Comparison of ENCODE assay signal across 14 cellular contexts in the genomic region with DNA sequence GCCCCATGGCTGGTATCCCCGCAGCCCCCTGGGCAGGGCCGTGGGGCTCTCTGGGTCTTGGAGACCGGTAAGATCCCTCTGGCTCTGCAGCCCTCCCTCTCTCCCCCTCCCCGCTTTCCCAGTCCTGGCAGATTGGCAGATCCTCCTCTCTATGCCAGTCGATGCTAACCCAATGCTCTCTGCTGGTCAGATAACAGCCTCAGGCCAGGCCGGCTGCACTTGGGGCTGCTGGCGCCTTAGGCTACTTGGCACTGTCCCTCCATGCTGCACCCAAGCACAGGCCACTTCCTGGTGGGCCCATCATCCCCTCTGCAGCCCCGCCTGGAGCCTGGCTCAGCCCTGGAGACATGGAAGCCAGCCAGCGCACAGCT.
DNase-seq lines count a peak whose midpoint lies in the region; ATAC-seq and TF ChIP-seq lines count a peak whose summit lies in the region.
"Had no signal": no experiment of that assay in that cellular context is flagged by ENCODE, and none has a peak within 500 bp of the region (broad histone marks: within the 10 kb centered on the region; RNA-seq: fewer than 3 reads in every experiment).

No MANE protein-coding gene starts in this region.

- H3K9me3 Mint-ChIP-seq in neural progenitor cell: no peaks in the 10 kb centered on the region
- no peaks in the 10 kb centered on the region for H3K9me3 Mint-ChIP-seq in natural killer cell
- H3K9me3 Mint-ChIP-seq: CD14-positive monocyte; CD8-positive, alpha-beta T cell had no signal

- H3K4me3 Mint-ChIP-seq in neural progenitor cell (no peak overlapping the region), natural killer cell (no peak overlapping the region)
- H3K4me3 Mint-ChIP-seq: CD14-positive monocyte; CD8-positive, alpha-beta T cell had no signal

- H4K20me1 ChIP-seq in OCI-LY3 (ENCODE audit: insufficient read depth, low read length) (no peaks in the 10 kb centered on the region), neural progenitor cell (ENCODE audit: low read depth) (no peaks in the 10 kb centered on the region)

- peaks cover 5% of the 10 kb centered on the region; the same call in 1 of the 2 replicates for H3K79me2 ChIP-seq in OCI-LY3 (ENCODE audit: low read length)
- no peaks in the 10 kb centered on the region for H3K79me2 ChIP-seq in neural progenitor cell (ENCODE audit: low read depth)

- H3F3A ChIP-seq in neural progenitor cell (ENCODE audit: low read depth): peaks cover 12% of the 10 kb centered on the region

- H2AFZ ChIP-seq in OCI-LY3 (ENCODE audit: low read depth, low read length) (no peak overlapping the region), neural progenitor cell (replicated peaks) (no peak overlapping the region)

- H3K36me3 ChIP-seq in OCI-LY3 (replicated peaks; ENCODE audit: low read depth, low read length) (no peaks in the 10 kb centered on the region), neural progenitor cell (no peaks in the 10 kb centered on the region)

- intact Hi-C loops in natural killer cell (cut with micrococcal nuclease): no loop called here

- H3K4me3 ChIP-seq in OCI-LY3 (ENCODE audit: low read length) (no peak overlapping the region), coronary artery (no peak overlapping the region), neural progenitor cell (no peak overlapping the region)
- H3K4me3 ChIP-seq: A549 had no signal

- H3K9ac ChIP-seq in OCI-LY3 (ENCODE audit: low read length) (no peak overlapping the region), neural progenitor cell (no peak overlapping the region)

- peaks cover 42% of the 10 kb centered on the region for H3K4me1 Mint-ChIP-seq in neural progenitor cell
- H3K4me1 Mint-ChIP-seq in natural killer cell: no peaks in the 10 kb centered on the region
- H3K4me1 Mint-ChIP-seq: CD14-positive monocyte had no signal

- no peaks in the 10 kb centered on the region for H3K27me3 ChIP-seq in OCI-LY3 (ENCODE audit: low read depth, low read length)
- H3K27me3 ChIP-seq in neural progenitor cell: no peaks in the 10 kb centered on the region

- DNase-seq in coronary artery (ENCODE audit: low spot score): peak; percentile 59
- no peak for DNase-seq in neural progenitor cell (ENCODE audit: low spot score)
- no peak for DNase-seq in natural killer cell
- no peak for DNase-seq in OCI-M1 (lab: John Stamatoyannopoulos, UW)
- no peak for DNase-seq in activated naive CD4-positive, alpha-beta T cell treated with anti-CD3 and anti-CD28 coated beads, Interleukin-2, amount 50 U/mL, for 16 hours
- DNase-seq in superior temporal gyrus (ENCODE audit: extremely low spot score): no peak
- DNase-seq: CD8-positive, alpha-beta T cell; COR-L47; DMS53; GF-D8; IMR-90 had no signal

- H3K27ac ChIP-seq in OCI-LY3 (ENCODE audit: low read length): 0 out of 2 replicates have a peak overlapping the region, but pooled peaks have one; percentile 77
- no peak overlapping the region for H3K27ac ChIP-seq in coronary artery
- H3K27ac ChIP-seq in neural progenitor cell: no peak overlapping the region
- H3K27ac ChIP-seq: A549 had no signal

- H3K27ac Mint-ChIP-seq in neural progenitor cell (peak overlapping the region; percentile 29), natural killer cell (no peak overlapping the region)
- H3K27ac Mint-ChIP-seq: CD8-positive, alpha-beta T cell had no signal

- no peak for ATAC-seq in natural killer cell
- ATAC-seq: A549; CD8-positive, alpha-beta T cell had no signal

- no peaks in the 10 kb centered on the region for H3K36me3 Mint-ChIP-seq in neural progenitor cell
- no peaks in the 10 kb centered on the region for H3K36me3 Mint-ChIP-seq in natural killer cell
- H3K36me3 Mint-ChIP-seq: CD14-positive monocyte; CD8-positive, alpha-beta T cell had no signal

- no peaks in the 10 kb centered on the region for H3K9me3 ChIP-seq in OCI-LY3 (ENCODE audit: insufficient read depth, low read length)
- H3K9me3 ChIP-seq in neural progenitor cell (ENCODE audit: low read depth): no peaks in the 10 kb centered on the region
- H3K9me3 ChIP-seq: A549 had no signal

- TF ChIP-seq CTCF in OCI-LY3 (IDR thresholded peaks at IDR 0.05; ENCODE audit: low read depth, low read length) (no peak), coronary artery (IDR thresholded peaks at IDR 0.05) (no peak), neural progenitor cell (IDR thresholded peaks at IDR 0.05) (no peak), natural killer cell (IDR thresholded peaks at IDR 0.05) (no peak)

- H3K4me2 ChIP-seq in OCI-LY3 (ENCODE audit: low read length) (no peak overlapping the region), neural progenitor cell (no peak overlapping the region)
- H3K4me2 ChIP-seq: A549 had no signal

- H3K27me3 Mint-ChIP-seq in neural progenitor cell (ENCODE audit: insufficient read depth, low read depth) (peaks cover 6% of the 10 kb centered on the region), natural killer cell (ENCODE audit: low read depth in 2 of 2) (no peaks in the 10 kb centered on the region)

- H3K4me1 ChIP-seq in OCI-LY3 (ENCODE audit: low read length) (peaks cover 56% of the 10 kb centered on the region), neural progenitor cell (peaks cover 46% of the 10 kb centered on the region)
- H3K4me1 ChIP-seq: A549 had no signal
